In the genomic region with DNA sequence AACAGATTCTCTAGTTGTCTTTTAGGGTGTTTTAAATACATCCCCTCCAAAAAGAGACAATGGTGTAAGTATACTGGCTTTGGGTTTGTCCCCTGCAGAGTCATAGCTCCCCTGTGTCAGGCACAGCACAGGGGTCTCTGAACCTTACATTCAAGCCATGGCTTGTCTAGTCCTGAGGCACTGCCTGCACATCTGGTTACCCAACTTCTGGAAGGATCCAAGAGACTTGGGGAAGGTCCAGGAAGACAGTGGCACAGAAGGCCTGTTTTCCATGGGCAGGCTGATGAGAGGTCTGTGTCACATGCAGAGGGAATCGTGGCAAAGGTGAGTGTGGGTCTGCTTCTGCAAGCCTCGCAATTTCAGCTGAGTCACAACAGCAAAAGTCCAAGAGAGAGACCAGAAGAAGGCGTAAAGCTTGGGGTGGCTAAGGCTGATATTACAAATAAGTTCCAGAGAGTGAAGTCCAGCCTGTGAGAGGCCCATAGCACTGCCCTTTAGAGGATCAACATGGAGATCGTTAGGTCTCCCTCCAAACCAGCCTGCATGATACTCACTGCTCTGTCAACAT, we compare ENCODE assay signal across 1 cellular context.
TF ChIP-seq lines count a peak whose summit lies in the region.

No MANE protein-coding gene starts in this region.

TF ChIP-seq in WTC11, 78 proteins besides CTCF, POLR2A, EP300 and RAD21 (continued from another document):
- TF ChIP-seq, protein P1, sequence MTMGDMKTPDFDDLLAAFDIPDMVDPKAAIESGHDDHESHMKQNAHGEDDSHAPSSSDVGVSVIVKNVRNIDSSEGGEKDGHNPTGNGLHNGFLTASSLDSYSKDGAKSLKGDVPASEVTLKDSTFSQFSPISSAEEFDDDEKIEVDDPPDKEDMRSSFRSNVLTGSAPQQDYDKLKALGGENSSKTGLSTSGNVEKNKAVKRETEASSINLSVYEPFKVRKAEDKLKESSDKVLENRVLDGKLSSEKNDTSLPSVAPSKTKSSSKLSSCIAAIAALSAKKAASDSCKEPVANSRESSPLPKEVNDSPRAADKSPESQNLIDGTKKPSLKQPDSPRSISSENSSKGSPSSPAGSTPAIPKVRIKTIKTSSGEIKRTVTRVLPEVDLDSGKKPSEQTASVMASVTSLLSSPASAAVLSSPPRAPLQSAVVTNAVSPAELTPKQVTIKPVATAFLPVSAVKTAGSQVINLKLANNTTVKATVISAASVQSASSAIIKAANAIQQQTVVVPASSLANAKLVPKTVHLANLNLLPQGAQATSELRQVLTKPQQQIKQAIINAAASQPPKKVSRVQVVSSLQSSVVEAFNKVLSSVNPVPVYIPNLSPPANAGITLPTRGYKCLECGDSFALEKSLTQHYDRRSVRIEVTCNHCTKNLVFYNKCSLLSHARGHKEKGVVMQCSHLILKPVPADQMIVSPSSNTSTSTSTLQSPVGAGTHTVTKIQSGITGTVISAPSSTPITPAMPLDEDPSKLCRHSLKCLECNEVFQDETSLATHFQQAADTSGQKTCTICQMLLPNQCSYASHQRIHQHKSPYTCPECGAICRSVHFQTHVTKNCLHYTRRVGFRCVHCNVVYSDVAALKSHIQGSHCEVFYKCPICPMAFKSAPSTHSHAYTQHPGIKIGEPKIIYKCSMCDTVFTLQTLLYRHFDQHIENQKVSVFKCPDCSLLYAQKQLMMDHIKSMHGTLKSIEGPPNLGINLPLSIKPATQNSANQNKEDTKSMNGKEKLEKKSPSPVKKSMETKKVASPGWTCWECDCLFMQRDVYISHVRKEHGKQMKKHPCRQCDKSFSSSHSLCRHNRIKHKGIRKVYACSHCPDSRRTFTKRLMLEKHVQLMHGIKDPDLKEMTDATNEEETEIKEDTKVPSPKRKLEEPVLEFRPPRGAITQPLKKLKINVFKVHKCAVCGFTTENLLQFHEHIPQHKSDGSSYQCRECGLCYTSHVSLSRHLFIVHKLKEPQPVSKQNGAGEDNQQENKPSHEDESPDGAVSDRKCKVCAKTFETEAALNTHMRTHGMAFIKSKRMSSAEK (CRISPR knock-in tag; IDR thresholded peaks at IDR 0.05; ENCODE audit: borderline replicate concordance) = no peak
- TF ChIP-seq, protein P2, sequence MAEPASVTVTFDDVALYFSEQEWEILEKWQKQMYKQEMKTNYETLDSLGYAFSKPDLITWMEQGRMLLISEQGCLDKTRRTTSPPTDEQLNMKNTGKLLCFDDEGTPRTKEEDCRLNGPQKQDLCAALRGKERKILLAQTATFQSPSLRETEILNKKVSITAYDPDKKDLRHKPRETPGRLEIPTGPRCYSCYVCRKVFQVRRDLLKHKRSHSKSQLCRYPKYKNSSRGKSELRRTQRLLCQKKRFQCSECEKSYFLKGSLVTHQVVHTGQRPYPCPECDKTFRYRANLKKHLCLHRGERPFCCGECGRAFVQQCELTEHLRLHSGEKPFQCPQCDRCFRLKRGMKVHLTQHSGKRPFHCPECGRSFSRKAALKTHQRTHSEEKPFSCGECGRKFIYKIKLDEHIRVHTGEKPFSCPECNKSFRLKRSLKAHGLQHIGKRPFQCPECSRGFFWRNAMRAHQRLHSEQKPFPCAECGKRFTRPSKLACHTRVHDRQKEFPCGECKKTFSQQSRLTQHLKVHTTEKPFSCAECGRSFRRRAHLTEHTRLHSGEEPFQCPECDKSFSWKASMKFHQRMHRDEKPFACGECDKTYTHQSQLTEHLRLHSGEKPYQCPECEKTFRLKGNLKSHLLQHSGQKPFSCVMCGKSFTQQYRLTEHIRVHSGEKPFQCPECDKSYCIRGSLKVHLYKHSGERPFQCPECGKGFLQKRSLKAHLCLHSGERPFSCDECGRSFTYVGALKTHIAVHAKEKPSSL (CRISPR knock-in tag; conservative IDR thresholded peaks at IDR 0.05) = no peak
- no peak for TF ChIP-seq ZNF423 (CRISPR knock-in tag; IDR thresholded peaks at IDR 0.05)
